ENCODE assay signal across 1 cellular context in the genomic region with DNA sequence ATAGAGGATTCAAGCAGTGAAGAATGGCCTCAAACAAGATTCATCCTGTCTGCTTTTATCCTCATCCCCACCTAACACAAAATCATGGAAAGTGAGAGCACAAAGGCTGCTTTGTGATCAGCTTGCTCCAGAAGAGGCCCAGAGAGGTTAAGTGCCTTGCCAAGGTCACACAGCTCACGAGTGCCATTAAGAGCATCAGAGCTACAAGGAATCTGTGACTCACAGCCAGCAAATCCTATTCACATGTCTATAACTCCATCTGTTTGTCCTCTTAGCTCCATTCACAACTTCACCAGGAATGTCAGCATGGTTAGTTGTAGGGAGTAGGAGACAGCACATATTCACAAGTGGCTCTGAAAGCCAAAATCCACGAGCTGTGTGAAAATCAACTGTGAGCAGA.
TF ChIP-seq lines count a peak whose summit lies in the region.

No MANE protein-coding gene starts in this region.

TF ChIP-seq in K562, 482 proteins besides CTCF, POLR2A, EP300 and RAD21:
- TF ChIP-seq HDAC6 (IDR thresholded peaks at IDR 0.05; ENCODE audit: low read depth, low read length) (no peak), HMG20B (CRISPR knock-in tag; IDR thresholded peaks at IDR 0.05) (no peak), ZFP36 (IDR thresholded peaks at IDR 0.05; ENCODE audit: low read depth, low read length, partially characterized antibody) (peak; percentile 58), RBM25 (IDR thresholded peaks at IDR 0.05; ENCODE audit: low read depth, low read length, severe bottlenecking) (peak; percentile 57), TCF3 (CRISPR knock-in tag; IDR thresholded peaks at IDR 0.05) (no peak), ELF1 (tag; IDR thresholded peaks at IDR 0.05) (no peak), ZNF830 (CRISPR knock-in tag; IDR thresholded peaks at IDR 0.05) (no peak), HDAC3 (IDR thresholded peaks at IDR 0.05; ENCODE audit: borderline replicate concordance, partially characterized antibody) (no peak), CBX8 (IDR thresholded peaks at IDR 0.05; ENCODE audit: borderline replicate concordance, extremely low read depth, low read depth, low read length, poor library complexity, severe bottlenecking) (no peak), ZSCAN29 (IDR thresholded peaks at IDR 0.05) (no peak), KLF13 (tag; IDR thresholded peaks at IDR 0.05; ENCODE audit: borderline replicate concordance, low read depth) (no peak)
- TF ChIP-seq, protein P1, sequence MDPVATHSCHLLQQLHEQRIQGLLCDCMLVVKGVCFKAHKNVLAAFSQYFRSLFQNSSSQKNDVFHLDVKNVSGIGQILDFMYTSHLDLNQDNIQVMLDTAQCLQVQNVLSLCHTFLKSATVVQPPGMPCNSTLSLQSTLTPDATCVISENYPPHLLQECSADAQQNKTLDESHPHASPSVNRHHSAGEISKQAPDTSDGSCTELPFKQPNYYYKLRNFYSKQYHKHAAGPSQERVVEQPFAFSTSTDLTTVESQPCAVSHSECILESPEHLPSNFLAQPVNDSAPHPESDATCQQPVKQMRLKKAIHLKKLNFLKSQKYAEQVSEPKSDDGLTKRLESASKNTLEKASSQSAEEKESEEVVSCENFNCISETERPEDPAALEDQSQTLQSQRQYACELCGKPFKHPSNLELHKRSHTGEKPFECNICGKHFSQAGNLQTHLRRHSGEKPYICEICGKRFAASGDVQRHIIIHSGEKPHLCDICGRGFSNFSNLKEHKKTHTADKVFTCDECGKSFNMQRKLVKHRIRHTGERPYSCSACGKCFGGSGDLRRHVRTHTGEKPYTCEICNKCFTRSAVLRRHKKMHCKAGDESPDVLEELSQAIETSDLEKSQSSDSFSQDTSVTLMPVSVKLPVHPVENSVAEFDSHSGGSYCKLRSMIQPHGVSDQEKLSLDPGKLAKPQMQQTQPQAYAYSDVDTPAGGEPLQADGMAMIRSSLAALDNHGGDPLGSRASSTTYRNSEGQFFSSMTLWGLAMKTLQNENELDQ (CRISPR knock-in tag; IDR thresholded peaks at IDR 0.05; ENCODE audit: borderline replicate concordance): no peak
- TF ChIP-seq, protein P2, sequence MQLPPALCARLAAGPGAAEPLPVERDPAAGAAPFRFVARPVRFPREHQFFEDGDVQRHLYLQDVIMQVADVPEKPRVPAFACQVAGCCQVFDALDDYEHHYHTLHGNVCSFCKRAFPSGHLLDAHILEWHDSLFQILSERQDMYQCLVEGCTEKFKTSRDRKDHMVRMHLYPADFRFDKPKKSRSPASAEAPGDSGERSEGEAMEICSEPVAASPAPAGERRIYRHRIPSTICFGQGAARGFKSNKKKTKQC (CRISPR knock-in tag; IDR thresholded peaks at IDR 0.05): no peak
- TF ChIP-seq, protein P3, sequence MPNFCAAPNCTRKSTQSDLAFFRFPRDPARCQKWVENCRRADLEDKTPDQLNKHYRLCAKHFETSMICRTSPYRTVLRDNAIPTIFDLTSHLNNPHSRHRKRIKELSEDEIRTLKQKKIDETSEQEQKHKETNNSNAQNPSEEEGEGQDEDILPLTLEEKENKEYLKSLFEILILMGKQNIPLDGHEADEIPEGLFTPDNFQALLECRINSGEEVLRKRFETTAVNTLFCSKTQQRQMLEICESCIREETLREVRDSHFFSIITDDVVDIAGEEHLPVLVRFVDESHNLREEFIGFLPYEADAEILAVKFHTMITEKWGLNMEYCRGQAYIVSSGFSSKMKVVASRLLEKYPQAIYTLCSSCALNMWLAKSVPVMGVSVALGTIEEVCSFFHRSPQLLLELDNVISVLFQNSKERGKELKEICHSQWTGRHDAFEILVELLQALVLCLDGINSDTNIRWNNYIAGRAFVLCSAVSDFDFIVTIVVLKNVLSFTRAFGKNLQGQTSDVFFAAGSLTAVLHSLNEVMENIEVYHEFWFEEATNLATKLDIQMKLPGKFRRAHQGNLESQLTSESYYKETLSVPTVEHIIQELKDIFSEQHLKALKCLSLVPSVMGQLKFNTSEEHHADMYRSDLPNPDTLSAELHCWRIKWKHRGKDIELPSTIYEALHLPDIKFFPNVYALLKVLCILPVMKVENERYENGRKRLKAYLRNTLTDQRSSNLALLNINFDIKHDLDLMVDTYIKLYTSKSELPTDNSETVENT (CRISPR knock-in tag; IDR thresholded peaks at IDR 0.05): no peak
- TF ChIP-seq, protein P4, sequence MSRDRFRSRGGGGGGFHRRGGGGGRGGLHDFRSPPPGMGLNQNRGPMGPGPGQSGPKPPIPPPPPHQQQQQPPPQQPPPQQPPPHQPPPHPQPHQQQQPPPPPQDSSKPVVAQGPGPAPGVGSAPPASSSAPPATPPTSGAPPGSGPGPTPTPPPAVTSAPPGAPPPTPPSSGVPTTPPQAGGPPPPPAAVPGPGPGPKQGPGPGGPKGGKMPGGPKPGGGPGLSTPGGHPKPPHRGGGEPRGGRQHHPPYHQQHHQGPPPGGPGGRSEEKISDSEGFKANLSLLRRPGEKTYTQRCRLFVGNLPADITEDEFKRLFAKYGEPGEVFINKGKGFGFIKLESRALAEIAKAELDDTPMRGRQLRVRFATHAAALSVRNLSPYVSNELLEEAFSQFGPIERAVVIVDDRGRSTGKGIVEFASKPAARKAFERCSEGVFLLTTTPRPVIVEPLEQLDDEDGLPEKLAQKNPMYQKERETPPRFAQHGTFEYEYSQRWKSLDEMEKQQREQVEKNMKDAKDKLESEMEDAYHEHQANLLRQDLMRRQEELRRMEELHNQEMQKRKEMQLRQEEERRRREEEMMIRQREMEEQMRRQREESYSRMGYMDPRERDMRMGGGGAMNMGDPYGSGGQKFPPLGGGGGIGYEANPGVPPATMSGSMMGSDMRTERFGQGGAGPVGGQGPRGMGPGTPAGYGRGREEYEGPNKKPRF (IDR thresholded peaks at IDR 0.05; ENCODE audit: low read depth, low read length): no peak
